ENCODE assay signal across 8 cellular contexts in the genomic region with DNA sequence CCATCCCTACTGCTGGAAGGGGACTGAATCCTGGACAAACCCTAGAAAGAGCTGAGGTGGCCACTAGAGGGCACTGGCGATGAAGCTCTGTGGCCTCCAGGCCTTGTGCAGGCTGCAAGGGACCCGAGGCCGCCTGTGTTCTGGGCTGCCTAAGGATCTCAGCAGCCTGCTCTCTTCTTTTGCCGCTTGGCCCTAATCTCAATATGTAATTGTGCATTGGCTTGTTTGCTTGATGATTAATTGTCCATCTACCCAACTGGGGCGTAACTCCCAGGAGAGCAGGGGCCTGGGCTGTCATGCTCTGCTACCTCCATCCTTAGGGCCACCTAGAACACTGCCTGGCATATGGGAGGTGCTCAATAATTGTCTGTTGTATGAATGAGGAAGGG.
DNase-seq lines count a peak whose midpoint lies in the region; ATAC-seq and TF ChIP-seq lines count a peak whose summit lies in the region.

No MANE protein-coding gene starts in this region.

- H4K20me1 ChIP-seq in Loucy (ENCODE audit: insufficient read depth, low read length, poor library complexity, severe bottlenecking): no peaks in the 10 kb centered on the region

- peaks cover 90% of the 10 kb centered on the region for H3K36me3 Mint-ChIP-seq in activated T-helper 17 cell treated with anti-CD3 and anti-CD28 coated beads, Interleukin-2, amount 50 U/mL, for 72 hours (ENCODE audit: low read depth)
- peaks cover 57% of the 10 kb centered on the region for H3K36me3 Mint-ChIP-seq in osteocyte (ENCODE audit: unreplicated experiment)

- H2AFZ ChIP-seq in Loucy (ENCODE audit: low read length): peak overlapping the region; percentile 16

- no peaks in the 10 kb centered on the region for H3K27me3 ChIP-seq in Loucy (ENCODE audit: insufficient read depth, low read length, poor library complexity, severe bottlenecking)
- H3K27me3 ChIP-seq in thoracic aorta (replicated peaks; ENCODE audit: insufficient read depth): no peaks in the 10 kb centered on the region

- H3K9me3 Mint-ChIP-seq in activated T-helper 17 cell treated with anti-CD3 and anti-CD28 coated beads, Interleukin-2, amount 50 U/mL, for 72 hours: no peaks in the 10 kb centered on the region
- H3K9me3 Mint-ChIP-seq in osteocyte (ENCODE audit: unreplicated experiment): no peaks in the 10 kb centered on the region

- ATAC-seq in GM21786 (IDR thresholded peaks at IDR 0.05; ENCODE audit: unreplicated experiment): peak; percentile 80
- peak; percentile 97 for ATAC-seq in activated T-helper 17 cell treated with anti-CD3 and anti-CD28 coated beads, Interleukin-2, amount 50 U/mL, for 72 hours (replicated peaks)
- peak; percentile 83 for ATAC-seq in thoracic aorta (ENCODE audit: insufficient number of reproducible peaks, low FRiP score, low read depth)

- H3K4me3 Mint-ChIP-seq in activated T-helper 17 cell treated with anti-CD3 and anti-CD28 coated beads, Interleukin-2, amount 50 U/mL, for 72 hours: no peak overlapping the region
- no peak overlapping the region for H3K4me3 Mint-ChIP-seq in osteocyte (ENCODE audit: unreplicated experiment)

- TF ChIP-seq CTCF in Loucy (conservative IDR thresholded peaks at IDR 0.05; ENCODE audit: low read length) (peak; percentile 95), RWPE1 (conservative IDR thresholded peaks at IDR 0.05; ENCODE audit: low read depth) (peak; percentile 92), foreskin fibroblast (IDR thresholded peaks at IDR 0.05; ENCODE audit: low read depth, low read length) (peak; percentile 90), osteocyte (IDR thresholded peaks at IDR 0.05) (peak; percentile 93), thoracic aorta (IDR thresholded peaks at IDR 0.05) (peak; percentile 82)

- no peak overlapping the region; the same call in 1 of the 2 replicates for H3K27ac ChIP-seq in RWPE1
- H3K27ac ChIP-seq in thoracic aorta: no peak overlapping the region

- H3K9me3 ChIP-seq in Loucy (ENCODE audit: insufficient read depth, low read depth, low read length) (no peaks in the 10 kb centered on the region), thoracic aorta (no peaks in the 10 kb centered on the region)

- CTCF ChIA-PET in RWPE1 (lab: Yijun Ruan, JAX): interaction anchor here (0.6 to 1.7 kb wide), 19 partner anchors 8 to 686 kb away, joined by 3 to 20 read pairs (median 4); a partner anchor contains a TSS

- H3F3A ChIP-seq in Loucy (ENCODE audit: low read depth): no peaks in the 10 kb centered on the region

- no peaks in the 10 kb centered on the region for H3K79me2 ChIP-seq in Loucy (ENCODE audit: insufficient read depth, low read length)

- no peaks in the 10 kb centered on the region for H3K36me3 ChIP-seq in Loucy (ENCODE audit: insufficient read depth, low read length)
- peaks cover 28% of the 10 kb centered on the region for H3K36me3 ChIP-seq in thoracic aorta

- H3K4me1 ChIP-seq in Loucy (ENCODE audit: insufficient read depth, low read length, poor library complexity, severe bottlenecking): peaks cover 7% of the 10 kb centered on the region
- peaks cover 0 to 9% of the 10 kb centered on the region in 2 donors for H3K4me1 ChIP-seq in thoracic aorta (ENCODE audit: control insufficient read depth in 1 of 2, low read depth in 2 of 2)

- no peaks in the 10 kb centered on the region for H3K9me2 ChIP-seq in Loucy (replicated peaks; ENCODE audit: low read depth, low read length)

- H3K27ac Mint-ChIP-seq in activated T-helper 17 cell treated with anti-CD3 and anti-CD28 coated beads, Interleukin-2, amount 50 U/mL, for 72 hours: peak overlapping the region; percentile 65
- peak overlapping the region; percentile 99 for H3K27ac Mint-ChIP-seq in osteocyte (ENCODE audit: unreplicated experiment)

- no peaks in the 10 kb centered on the region for H3K27me3 Mint-ChIP-seq in activated T-helper 17 cell treated with anti-CD3 and anti-CD28 coated beads, Interleukin-2, amount 50 U/mL, for 72 hours
- H3K27me3 Mint-ChIP-seq in osteocyte (ENCODE audit: unreplicated experiment): no peaks in the 10 kb centered on the region

- peak; percentile 30 for DNase-seq in DMS53 treated with DMSO at 0.1 percent for 48 hours (lab: John Stamatoyannopoulos, UW; ENCODE audit: unreplicated experiment)
- peak; percentile 81 for DNase-seq in RWPE1 (ENCODE audit: low spot score)
- DNase-seq in foreskin fibroblast: peak; percentile 79 to 91
- peak; percentile 92 for DNase-seq in osteocyte (ENCODE audit: extremely low spot score, unreplicated experiment)
- peak; percentile 22 for DNase-seq in thoracic aorta (ENCODE audit: low spot score)

- H3K4me3 ChIP-seq in Loucy (ENCODE audit: low read length, poor library complexity, severe bottlenecking) (no peak overlapping the region), foreskin fibroblast (ENCODE audit: low read depth in 1 of 2, low read length in 2 of 2) (no peak overlapping the region), thoracic aorta (no peak overlapping the region)

- H3K9ac ChIP-seq in Loucy (ENCODE audit: low read depth, low read length, poor library complexity, severe bottlenecking): peak overlapping the region; percentile 21

- no peak overlapping the region for H3K4me2 ChIP-seq in Loucy (ENCODE audit: low read depth, low read length, poor library complexity, severe bottlenecking)

- H3K4me1 Mint-ChIP-seq in activated T-helper 17 cell treated with anti-CD3 and anti-CD28 coated beads, Interleukin-2, amount 50 U/mL, for 72 hours: no peaks in the 10 kb centered on the region
- peaks cover 40% of the 10 kb centered on the region for H3K4me1 Mint-ChIP-seq in osteocyte (ENCODE audit: unreplicated experiment)

- POLR2A ChIA-PET in RWPE1 (lab: Yijun Ruan, JAX; ENCODE audit: low non-redundant PET): no interaction called here

Comparison
In these comparisons a context has a peak if more than half of its experiments do, and no peak if none do; other contexts are left out.
1. DNase-seq: peak in every context shown above with its lines; median percentile 92 in osteocyte; 85 in foreskin fibroblast; 81 in RWPE1; 30 in DMS53 treated with DMSO at 0.1 percent for 48 hours; 22 in thoracic aorta.